Comparison of ENCODE assay signal across 26 cellular contexts in the genomic region with DNA sequence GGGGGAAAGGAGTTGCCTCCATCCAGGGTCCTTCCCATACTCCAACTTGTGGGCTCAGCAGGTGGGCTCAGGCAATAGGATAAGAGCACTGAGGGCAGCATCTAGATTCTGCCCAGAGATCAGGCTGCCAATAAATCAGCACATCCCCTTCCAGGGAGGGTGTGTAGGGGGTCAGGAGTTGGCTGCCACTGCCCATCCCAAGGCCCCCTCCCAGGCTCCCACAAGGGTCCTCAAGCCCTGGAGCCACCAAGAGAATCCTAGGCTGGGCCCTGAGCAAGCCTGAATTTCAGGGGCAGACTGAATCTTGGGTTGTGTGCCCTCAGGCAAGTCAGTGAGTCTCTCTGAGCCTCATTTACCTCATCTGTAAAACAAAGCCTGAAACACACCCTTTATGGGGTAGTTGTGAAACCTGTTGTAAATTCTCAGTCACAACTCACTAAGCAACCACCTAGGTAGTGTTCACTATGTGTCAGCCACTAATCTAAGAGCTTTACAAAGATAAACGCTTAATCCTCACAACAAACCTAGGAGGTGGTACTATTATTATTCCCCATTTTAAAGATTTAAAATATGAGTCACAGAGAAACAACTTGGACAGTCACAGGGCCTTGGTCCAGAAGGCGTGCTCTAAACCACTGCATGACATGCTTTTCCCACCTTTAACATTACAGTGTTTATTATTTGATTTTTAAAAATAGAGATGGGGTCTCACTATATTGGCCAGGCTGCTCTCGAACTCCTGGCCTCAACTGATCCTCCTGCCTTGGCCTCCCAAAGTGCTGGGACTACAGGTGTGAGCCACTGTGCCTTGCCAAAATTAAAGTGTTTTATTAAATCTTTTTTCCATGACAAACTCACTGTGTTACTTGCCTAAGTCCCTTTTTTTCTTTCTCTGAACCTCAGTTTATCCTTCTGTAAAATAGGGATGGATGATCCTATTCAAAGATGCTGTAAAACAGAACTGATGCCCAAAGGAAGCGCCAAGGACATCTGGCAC. TPM values are rescaled to one million over a fixed set of nuclear protein-coding genes. Genes with fewer than 3 reads are reported as not detected.
DNase-seq lines count a peak whose midpoint lies in the region; ATAC-seq and TF ChIP-seq lines count a peak whose summit lies in the region.
"Had no signal": no experiment of that assay in that cellular context is flagged by ENCODE, and none has a peak within 500 bp of the region (broad histone marks: within the 10 kb centered on the region; RNA-seq: fewer than 3 reads in every experiment).

No MANE protein-coding gene starts in this region.

- H3K4ac ChIP-seq in neuronal stem cell (ENCODE audit: low read length), result no peak overlapping the region

- no peaks in the 10 kb centered on the region for H3K36me3 ChIP-seq in GM23338 (ENCODE audit: insufficient read depth)
- H3K36me3 ChIP-seq in neuronal stem cell (replicated peaks in 1 of 2; ENCODE audit: control insufficient read depth in 2 of 2, insufficient read depth in 2 of 2, low read length in 2 of 2), result peaks cover 0 to 1% of the 10 kb centered on the region in 2 donors
- H3K36me3 ChIP-seq: gastrocnemius medialis, SJSA1, suprapubic skin had no signal

- H3K36me3 Mint-ChIP-seq in GM23338 (ENCODE audit: low read depth) (no peaks in the 10 kb centered on the region), chondrocyte (ENCODE audit: low read depth) (no peaks in the 10 kb centered on the region), immature natural killer cell (no peaks in the 10 kb centered on the region)
- H3K36me3 Mint-ChIP-seq: naive thymus-derived CD8-positive, alpha-beta T cell had no signal

- H4K91ac ChIP-seq in neuronal stem cell (ENCODE audit: low read depth, low read length, poor library complexity), result no peak overlapping the region

- no peaks in the 10 kb centered on the region for H3K9me2 ChIP-seq in GM23338 (ENCODE audit: insufficient read depth)

- H3K9ac ChIP-seq in neuronal stem cell (ENCODE audit: low read depth, low read length, poor library complexity), result peak overlapping the region; percentile 7

- no peaks in the 10 kb centered on the region for H3F3A ChIP-seq in GM23338 (replicated peaks; ENCODE audit: low read depth)

- peaks cover 8% of the 10 kb centered on the region for H3K27me3 Mint-ChIP-seq in GM23338 (ENCODE audit: insufficient read depth, low read depth, poor library complexity)
- H3K27me3 Mint-ChIP-seq in chondrocyte (ENCODE audit: low read depth), result peaks cover 2% of the 10 kb centered on the region
- H3K27me3 Mint-ChIP-seq in immature natural killer cell (ENCODE audit: low read depth in 3 of 3), result peaks cover 2 to 13% (median 6%) of the 10 kb centered on the region in 3 donors

- H2BK12ac ChIP-seq in neuronal stem cell (ENCODE audit: low read length), result no peak overlapping the region

- H3K27me3 ChIP-seq in GM23338 (ENCODE audit: insufficient read depth) (no peaks in the 10 kb centered on the region), neuronal stem cell (ENCODE audit: control insufficient read depth in 3 of 3, insufficient read depth in 3 of 3, low read depth in 1 of 3, low read length in 3 of 3) (peaks cover 0 to 23% (median 0%) of the 10 kb centered on the region in 3 experiments)
- H3K27me3 ChIP-seq: gastrocnemius medialis, SJSA1 had no signal

- H4K8ac ChIP-seq in neuronal stem cell (ENCODE audit: low read depth, low read length), result no peak overlapping the region

- no peak overlapping the region for H3K23ac ChIP-seq in neuronal stem cell (ENCODE audit: low read depth, low read length, poor library complexity)

- H3K4me1 Mint-ChIP-seq in GM23338 (peaks cover 9% of the 10 kb centered on the region; the same call in 1 of the 3 replicates), chondrocyte (ENCODE audit: low read depth) (no peaks in the 10 kb centered on the region), immature natural killer cell (peaks cover 5 to 13% of the 10 kb centered on the region in 2 donors)

- H3K27ac Mint-ChIP-seq in GM23338 (no peak overlapping the region), chondrocyte (ENCODE audit: unreplicated experiment) (no peak overlapping the region), immature natural killer cell (no peak overlapping the region)
- H3K27ac Mint-ChIP-seq: endodermal cell; naive thymus-derived CD8-positive, alpha-beta T cell had no signal

- peak overlapping the region; percentile 52 for H2BK15ac ChIP-seq in neuronal stem cell (ENCODE audit: low read length)

- no peak for TF ChIP-seq CTCF in GM23338 (conservative IDR thresholded peaks at IDR 0.05; ENCODE audit: low read depth in 2 of 2)
- no peak for TF ChIP-seq CTCF in chondrocyte (IDR thresholded peaks at IDR 0.05)

- H3K4me3 ChIP-seq in GM23338 (no peak overlapping the region), neuronal stem cell (ENCODE audit: low read length in 2 of 2) (no peak overlapping the region)
- H3K4me3 ChIP-seq: gastrocnemius medialis, lung, SJSA1, skin epidermis, suprapubic skin had no signal

- H3K18ac ChIP-seq in neuronal stem cell (ENCODE audit: low read length), result peak overlapping the region; percentile 81

- peak overlapping the region; percentile 42 for H3K14ac ChIP-seq in neuronal stem cell (ENCODE audit: low read length)

- peak; percentile 7; the same call in 2 of the 3 replicates for ATAC-seq in GM23338
- ATAC-seq: gastrocnemius medialis; HCT116; naive thymus-derived CD8-positive, alpha-beta T cell had no signal

- H3K9me3 Mint-ChIP-seq in GM23338 (no peaks in the 10 kb centered on the region), chondrocyte (ENCODE audit: low read depth) (no peaks in the 10 kb centered on the region), immature natural killer cell (no peaks in the 10 kb centered on the region)
- H3K9me3 Mint-ChIP-seq: endodermal cell; naive thymus-derived CD8-positive, alpha-beta T cell had no signal

- H3K79me2 ChIP-seq in GM23338 (replicated peaks; ENCODE audit: insufficient read depth), result no peaks in the 10 kb centered on the region

- DNase-seq in GM23338 (ENCODE audit: low spot score), result no peak
- peak; percentile 2 for DNase-seq in NCI-H82 treated with DMSO at 0.1 percent for 48 hours (lab: John Stamatoyannopoulos, UW; ENCODE audit: unreplicated experiment)
- peak; percentile 39 for DNase-seq in chondrocyte (ENCODE audit: low spot score)
- no peak for DNase-seq in neuronal stem cell (ENCODE audit: low spot score)
- DNase-seq in NCI-H524 treated with DMSO at 0.1 percent for 48 hours (lab: John Stamatoyannopoulos, UW), result no peak
- DNase-seq in immature natural killer cell, result no peak
- no peak for DNase-seq in NCI-H2029 treated with DMSO at 0.1 percent for 48 hours (lab: John Stamatoyannopoulos, UW)
- DNase-seq in activated naive CD4-positive, alpha-beta T cell (lab: John Stamatoyannopoulos, UW), result no peak
- DNase-seq: amniotic stem cell; cerebellar nuclear complex; COR-L47; endodermal cell; gastrocnemius medialis; GF-D8; naive thymus-derived CD8-positive, alpha-beta T cell; NCI-H1436 treated with DMSO at 0.1 percent for 48 hours; NCI-H446; stimulated activated CD4-positive, alpha-beta T cell treated with anti-CD3 and anti-CD28 coated beads, Interleukin-4, amount 100 ng/mL, for 4 hours; stimulated activated CD8-positive, alpha-beta memory T cell treated with anti-CD3 and anti-CD28 coated beads, Interleukin-4, amount 100 ng/mL, for 48 hours; T-helper 2 cell had no signal

- peak overlapping the region; percentile 43 for H2AFZ ChIP-seq in GM23338
- no peak overlapping the region for H2AFZ ChIP-seq in neuronal stem cell (ENCODE audit: low read length)

- H3K79me1 ChIP-seq in neuronal stem cell (ENCODE audit: low read depth, low read length), result peaks cover 4% of the 10 kb centered on the region

- no peak overlapping the region for H3K4me3 Mint-ChIP-seq in GM23338
- H3K4me3 Mint-ChIP-seq in chondrocyte (ENCODE audit: unreplicated experiment), result no peak overlapping the region
- no peak overlapping the region for H3K4me3 Mint-ChIP-seq in immature natural killer cell
- H3K4me3 Mint-ChIP-seq: endodermal cell; naive thymus-derived CD8-positive, alpha-beta T cell had no signal

- H3K9me3 ChIP-seq in neuronal stem cell (replicated peaks in 1 of 2; ENCODE audit: control insufficient read depth in 2 of 2, insufficient read depth in 1 of 2, low read depth in 1 of 2, low read length in 2 of 2), result no peaks in the 10 kb centered on the region
- H3K9me3 ChIP-seq: gastrocnemius medialis, SJSA1, suprapubic skin had no signal

- peak overlapping the region; percentile 60 for H2AK5ac ChIP-seq in neuronal stem cell (ENCODE audit: low read depth, low read length)

- no peaks in the 10 kb centered on the region for H4K20me1 ChIP-seq in GM23338 (replicated peaks; ENCODE audit: insufficient read depth)

- H3K27ac ChIP-seq in GM23338 (ENCODE audit: low read depth) (no peak overlapping the region), neuronal stem cell (replicated peaks; ENCODE audit: low read length) (no peak overlapping the region)
- H3K27ac ChIP-seq: gastrocnemius medialis, SJSA1, skin epidermis, suprapubic skin had no signal

- no peak overlapping the region for H2BK5ac ChIP-seq in neuronal stem cell (ENCODE audit: low read length)

- H3K4me2 ChIP-seq in GM23338 (no peak overlapping the region), neuronal stem cell (ENCODE audit: insufficient read depth, low read length, poor library complexity, severe bottlenecking) (no peak overlapping the region)

- WGBS in neuronal stem cell (ENCODE audit: extremely low coverage in 2 of 2, insufficient read length in 2 of 2, insufficient replicate concordance in 1 of 2), 2 donors, result no CpG with 5 or more reads among the region's 4 CpGs

- H2BK120ac ChIP-seq in neuronal stem cell (ENCODE audit: low read depth, low read length), result no peak overlapping the region

- H3K4me1 ChIP-seq in GM23338 (ENCODE audit: insufficient read depth) (no peaks in the 10 kb centered on the region), neuronal stem cell (ENCODE audit: control insufficient read depth in 2 of 2, insufficient read depth in 1 of 2, low read depth in 1 of 2, low read length in 2 of 2) (peaks cover 0 to 14% of the 10 kb centered on the region in 2 donors)
- H3K4me1 ChIP-seq: gastrocnemius medialis, SJSA1 had no signal

TF ChIP-seq in GM23338, 12 proteins besides CTCF, POLR2A, EP300 and RAD21 (continues in another document):
- TF ChIP-seq ZNF331 (CRISPR knock-in tag; IDR thresholded peaks at IDR 0.05; ENCODE audit: low read depth), result no peak

RNA-seq across cellular contexts. Expression of a gene that starts 36.2 kb away (rescaled TPM):
- not detected in 2 replicates for total RNA-seq in GM23338 (2014; rRNA removed; shearing (Covaris generic))
- 0.19 and 0.40 TPM in 2 replicates for polyA plus RNA-seq in GM23338 (2016; fragmentation: Nextera tagmentation; extraction: Ambion mirVana)
- not detected in 3 replicates for total RNA-seq in chondrocyte
- polyA plus RNA-seq in neuronal stem cell (2013, experiment 1 of 2), result 9.9 TPM
- 9.4 TPM for polyA plus RNA-seq in neuronal stem cell (2013, experiment 2 of 2)
- not detected for polyA plus RNA-seq in immature natural killer cell
- total RNA-seq: naive thymus-derived CD8-positive, alpha-beta T cell; SJSA1 had no signal
- polyA plus RNA-seq: lung; naive thymus-derived CD8-positive, alpha-beta T cell had no signal

RNA-seq across cellular contexts. Expression of a gene that starts 58.6 kb away (rescaled TPM):
- total RNA-seq in GM23338 (2014; rRNA removed; shearing (Covaris generic)), result 17.8 and 27.4 TPM in 2 replicates
- 21.1 and 21.3 TPM in 2 replicates for polyA plus RNA-seq in GM23338 (2016; fragmentation: Nextera tagmentation; extraction: Ambion mirVana)
- 0.12 to 0.41 TPM in 2 of 3 replicates, not detected in the other for total RNA-seq in chondrocyte
- polyA plus RNA-seq in neuronal stem cell (2013, experiment 1 of 2), result 12.4 TPM
- 12.3 TPM for polyA plus RNA-seq in neuronal stem cell (2013, experiment 2 of 2)
- under 1 TPM in 1 of 3 donors, not detected in 2; 0.44 TPM for polyA plus RNA-seq in immature natural killer cell
- total RNA-seq: HT1080, SJSA1 had no signal

Comparison
In these comparisons a context has a peak if more than half of its experiments do, and no peak if none do; other contexts are left out.
1. DNase-seq: peak in NCI-H82 treated with DMSO at 0.1 percent for 48 hours (single experiment) and chondrocyte (single experiment); none in GM23338 (single experiment), neuronal stem cell (single experiment), NCI-H524 treated with DMSO at 0.1 percent for 48 hours (single experiment), immature natural killer cell (0 of 3), NCI-H2029 treated with DMSO at 0.1 percent for 48 hours (single experiment) and activated naive CD4-positive, alpha-beta T cell (0 of 4).
2. RNA of a gene that starts 58.6 kb away (total RNA-seq): 17.8 to 27.4 TPM in GM23338; 0.12 to 0.41 TPM in chondrocyte; every median in the first group is over 10 times any median in the second.